6 cellular contexts compared by ENCODE assay signal in the genomic region with DNA sequence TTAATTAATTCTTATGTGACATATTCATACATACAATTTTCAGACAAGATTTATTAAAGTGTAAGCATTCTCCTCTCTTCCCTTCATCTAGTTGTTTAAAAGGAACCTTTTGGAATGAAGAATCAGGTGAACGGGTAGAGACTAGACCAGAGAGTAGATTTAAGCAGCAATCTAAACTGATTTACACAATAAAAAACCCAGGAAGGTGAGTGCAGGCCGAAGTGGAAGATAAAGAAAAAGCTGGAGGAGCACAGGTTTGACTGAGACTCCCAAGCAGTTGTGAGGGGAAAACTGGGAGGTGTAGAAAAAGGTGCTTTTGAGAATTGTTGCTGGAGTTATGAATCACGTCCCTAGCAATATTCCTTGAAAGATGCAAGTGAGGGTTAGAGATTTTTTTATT.
"Had no signal": no experiment of that assay in that cellular context is flagged by ENCODE, and none has a peak within 500 bp of the region (broad histone marks: within the 10 kb centered on the region; RNA-seq: fewer than 3 reads in every experiment).

No MANE protein-coding gene starts in this region.

- DNase-seq: GOT3, H7, HCEC 1CT, IMR-90, KG1 had no signal

- H3K4me3 ChIP-seq: K562 had no signal

- ATAC-seq: K562 had no signal
